ENCODE assay signal across 13 cellular contexts in the genomic region with DNA sequence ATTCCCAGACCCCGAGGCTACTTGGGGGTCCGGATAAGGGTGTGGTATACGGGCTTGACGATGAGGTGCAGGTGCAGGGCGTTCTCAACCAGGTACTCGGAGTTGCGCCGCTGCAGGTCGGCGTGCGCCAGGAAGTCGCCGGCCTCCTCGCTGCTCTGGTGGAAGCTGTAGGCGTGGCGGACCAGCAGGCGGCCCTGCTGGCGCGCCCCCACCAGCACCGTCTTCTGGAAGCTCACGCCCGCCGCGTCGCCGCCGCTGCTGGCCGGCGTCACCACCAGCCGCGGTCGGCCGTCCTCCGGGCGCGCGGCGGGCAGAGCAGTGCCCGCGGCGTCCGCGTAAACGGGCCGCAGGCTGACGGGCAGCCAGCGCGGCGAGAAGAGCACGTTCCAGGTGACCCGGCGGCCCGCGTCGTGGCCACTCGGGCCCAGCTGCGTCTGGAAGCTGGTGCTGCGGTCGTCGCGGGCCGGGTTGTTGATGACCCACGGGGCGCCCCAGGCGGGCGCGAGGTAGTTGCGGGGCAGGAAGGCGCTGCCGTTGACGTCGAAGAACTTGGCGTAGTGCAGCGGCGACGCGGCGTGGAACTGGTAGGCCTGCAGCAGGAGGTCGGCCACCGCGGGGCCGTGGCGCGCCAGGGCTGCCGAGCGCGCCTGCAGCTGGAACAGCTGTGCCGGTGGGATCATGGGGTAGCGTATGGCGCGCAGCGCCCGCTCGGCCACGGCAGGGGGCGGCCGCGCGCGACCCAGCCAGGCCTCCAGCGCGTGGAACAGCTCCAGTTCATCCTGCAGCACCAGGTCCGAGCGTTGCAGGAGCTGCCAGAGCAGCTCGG. TPM values are rescaled to one million over a fixed set of nuclear protein-coding genes. Genes with fewer than 3 reads are reported as not detected.
DNase-seq lines count a peak whose midpoint lies in the region; ATAC-seq, FAIRE-seq and TF ChIP-seq lines count a peak whose summit lies in the region.
"Had no signal": no experiment of that assay in that cellular context is flagged by ENCODE, and none has a peak within 500 bp of the region (broad histone marks: within the 10 kb centered on the region; RNA-seq: fewer than 3 reads in every experiment).

No MANE protein-coding gene starts in this region.

- H2AFZ ChIP-seq in keratinocyte (ENCODE audit: control insufficient read depth, low read length), result no peak overlapping the region
- H2AFZ ChIP-seq: neural progenitor cell had no signal

- H3K36me3 ChIP-seq in right atrium auricular region (no peaks in the 10 kb centered on the region), keratinocyte (ENCODE audit: control insufficient read depth in 2 of 2, extremely low read depth in 1 of 2, insufficient read depth in 2 of 2, low read length in 2 of 2) (no peaks in the 10 kb centered on the region), uterus (no peaks in the 10 kb centered on the region)
- H3K36me3 ChIP-seq: neural progenitor cell had no signal

- H3K27ac ChIP-seq in right atrium auricular region (no peak overlapping the region), keratinocyte (ENCODE audit: control insufficient read depth, insufficient read depth, low read length) (no peak overlapping the region), uterus (no peak overlapping the region)
- H3K27ac ChIP-seq: neural progenitor cell, RWPE1 had no signal

- H3K27ac Mint-ChIP-seq in chondrocyte (ENCODE audit: unreplicated experiment), result no peak overlapping the region
- H3K27ac Mint-ChIP-seq in type B pancreatic cell, result no peak overlapping the region
- H3K27ac Mint-ChIP-seq: activated CD4-positive, alpha-beta T cell treated with anti-CD3 and anti-CD28 coated beads, Interleukin-2, amount 10 ng/mL, durations not matched to agents 7 days and 5 days; neural progenitor cell had no signal

- H4K20me1 ChIP-seq in keratinocyte (ENCODE audit: control insufficient read depth, extremely low read depth, insufficient read depth, low read length), result no peaks in the 10 kb centered on the region

- H3K79me2 ChIP-seq in keratinocyte (ENCODE audit: control insufficient read depth, insufficient read depth, low read length), result no peaks in the 10 kb centered on the region

- H3K4me3 Mint-ChIP-seq in chondrocyte (ENCODE audit: unreplicated experiment), result peak overlapping the region; percentile 31
- peak overlapping the region; percentile 17 for H3K4me3 Mint-ChIP-seq in type B pancreatic cell
- H3K4me3 Mint-ChIP-seq: activated CD4-positive, alpha-beta T cell treated with anti-CD3 and anti-CD28 coated beads, Interleukin-2, amount 10 ng/mL, durations not matched to agents 7 days and 5 days; neural progenitor cell had no signal

- H3K27me3 Mint-ChIP-seq in chondrocyte (ENCODE audit: low read depth) (peaks cover 49% of the 10 kb centered on the region), type B pancreatic cell (peaks cover 64% of the 10 kb centered on the region)

- POLR2A ChIA-PET in GM10248 (lab: Yijun Ruan, JAX), result no interaction called here

- intact Hi-C loops in Right ventricle myocardium inferior (cut with DNase I) (no loop called here), uterus (cut with DNase I; ENCODE audit: low total_unique reads) (no loop called here)

- no peak overlapping the region for H3K9ac ChIP-seq in keratinocyte (ENCODE audit: control insufficient read depth, extremely low read depth, insufficient read depth, low read length)
- H3K9ac ChIP-seq: neural progenitor cell had no signal

- H3K36me3 Mint-ChIP-seq in chondrocyte (ENCODE audit: low read depth) (no peaks in the 10 kb centered on the region), type B pancreatic cell (no peaks in the 10 kb centered on the region)

- H3K9me3 Mint-ChIP-seq in chondrocyte (ENCODE audit: low read depth), result no peaks in the 10 kb centered on the region
- H3K9me3 Mint-ChIP-seq in type B pancreatic cell, result no peaks in the 10 kb centered on the region
- H3K9me3 Mint-ChIP-seq: activated CD4-positive, alpha-beta T cell treated with anti-CD3 and anti-CD28 coated beads, Interleukin-2, amount 10 ng/mL, durations not matched to agents 7 days and 5 days; neural progenitor cell had no signal

- peaks cover 0 to 22% of the 10 kb centered on the region in 2 donors for H3K4me1 ChIP-seq in right atrium auricular region
- no peaks in the 10 kb centered on the region for H3K4me1 ChIP-seq in keratinocyte (ENCODE audit: control insufficient read depth, extremely low read depth, insufficient read depth, low read length)
- H3K4me1 ChIP-seq in uterus, result peaks cover 0 to 9% of the 10 kb centered on the region in 2 donors

- TF ChIP-seq CTCF in right atrium auricular region (IDR thresholded peaks at IDR 0.05) (no peak), chondrocyte (IDR thresholded peaks at IDR 0.05) (no peak), keratinocyte (optimal IDR thresholded peaks at IDR 0.05 in 1 of 3, IDR thresholded peaks at IDR 0.05 in 1 of 3, conservative IDR thresholded peaks at IDR 0.05 in 1 of 3; ENCODE audit: extremely low read depth in 1 of 3, insufficient read depth in 2 of 3, low read length in 3 of 3) (peak in 1 of 3 experiments; percentile 5), type B pancreatic cell (conservative IDR thresholded peaks at IDR 0.05) (peak; percentile 30), uterus (IDR thresholded peaks at IDR 0.05) (no peak), GM10248 (IDR thresholded peaks at IDR 0.05; ENCODE audit: control extremely low read depth, extremely low read depth, low read depth, missing control alignments) (no peak)

- H3K4me2 ChIP-seq in keratinocyte (ENCODE audit: control insufficient read depth, extremely low read depth, insufficient read depth, low read depth, low read length), result peak overlapping the region; percentile 32
- H3K4me2 ChIP-seq: neural progenitor cell had no signal

- no peak for ATAC-seq in Right ventricle myocardium inferior

- dilution Hi-C loops in keratinocyte (cut with MboI; ENCODE audit: extremely low pct_ligation_motif_present, low sequenced_read_pairs), result no loop called here

- H3K4me1 Mint-ChIP-seq in chondrocyte (ENCODE audit: low read depth) (no peaks in the 10 kb centered on the region), type B pancreatic cell (ENCODE audit: unreplicated experiment) (peaks cover 7% of the 10 kb centered on the region)

- H3K4me3 ChIP-seq in right atrium auricular region (peak overlapping the region in 1 of 2 donors; percentile 40), keratinocyte (ENCODE audit: control insufficient read depth in 2 of 3, extremely low read depth in 1 of 3, insufficient read depth in 2 of 3, low read depth in 1 of 3, low read length in 3 of 3) (no peak overlapping the region), uterus (no peak overlapping the region)
- H3K4me3 ChIP-seq: neural progenitor cell had no signal

- peaks cover 3 to 16% of the 10 kb centered on the region in 2 donors for H3K27me3 ChIP-seq in right atrium auricular region
- peaks cover 89% of the 10 kb centered on the region for H3K27me3 ChIP-seq in keratinocyte (ENCODE audit: control insufficient read depth, extremely low read depth, insufficient read depth, low read length)
- peaks cover 0 to 17% of the 10 kb centered on the region in 2 donors for H3K27me3 ChIP-seq in uterus

- DNase-seq in Right ventricle myocardium inferior (ENCODE audit: missing footprints) (peak; percentile 64), right atrium auricular region (ENCODE audit: low spot score) (no peak), chondrocyte (ENCODE audit: low spot score) (peak; percentile 54), keratinocyte (ENCODE audit: low read depth, low spot score) (no peak), type B pancreatic cell (ENCODE audit: extremely low spot score, unreplicated experiment) (no peak), GF-D8 (lab: John Stamatoyannopoulos, UW) (no peak), uterus (no peak), GM10248 (ENCODE audit: extremely low spot score) (no peak)
- DNase-seq: activated CD4-positive, alpha-beta T cell treated with anti-CD3 and anti-CD28 coated beads, Interleukin-2, amount 10 ng/mL, durations not matched to agents 7 days and 5 days; C1 segment of cervical spinal cord; NCI-H1092 had no signal

- H3K9me3 ChIP-seq in right atrium auricular region, result no peaks in the 10 kb centered on the region
- H3K9me3 ChIP-seq in keratinocyte (ENCODE audit: control insufficient read depth, low read depth, low read length), result no peaks in the 10 kb centered on the region
- H3K9me3 ChIP-seq in uterus, result no peaks in the 10 kb centered on the region

- no peak for TF ChIP-seq POLR2A in uterus (IDR thresholded peaks at IDR 0.05)

- CTCF ChIA-PET in GM10248 (lab: Yijun Ruan, JAX), result interaction anchor here (1.2 to 4.6 kb wide), 5 partner anchors 11 to 58 kb away, joined by 3 to 24 read pairs (median 7); partner anchors contain the start of gene GPR142

- no peak for FAIRE-seq in keratinocyte (lab: Jason Lieb, UNC)

- H3K9me1 ChIP-seq in keratinocyte (ENCODE audit: control insufficient read depth, extremely low read depth, insufficient read depth, low read length), result no peaks in the 10 kb centered on the region

RNA-seq across cellular contexts. Expression of gene BTBD17, which starts 4.8 kb away (rescaled TPM):
- total RNA-seq in Right ventricle myocardium inferior, result not detected
- not detected for total RNA-seq in right atrium auricular region
- total RNA-seq in chondrocyte, result not detected in 3 replicates
- not detected in 3 replicates for polyA plus RNA-seq in keratinocyte
- polyA plus RNA-seq in keratinocyte (2011; ENCODE audit: low read depth), result not detected
- not detected in 2 replicates for polyA plus RNA-seq in keratinocyte (2011; cell fraction: cytosol; rRNA removed)
- not detected in 2 replicates for polyA plus RNA-seq in keratinocyte (2011; cell fraction: nucleus; rRNA removed)
- not detected in 2 replicates for polyA plus RNA-seq in keratinocyte (2012; ENCODE audit: low replicate concordance)
- polyA minus RNA-seq in keratinocyte, result not detected in 3 replicates
- not detected for polyA minus RNA-seq in keratinocyte (2011; cell fraction: cytosol; rRNA and poly(A)+ RNA removed)
- polyA minus RNA-seq in keratinocyte (2011; cell fraction: nucleus; rRNA and poly(A)+ RNA removed), result not detected in 2 replicates
- 5.2 and 5.7 TPM in 2 replicates for total RNA-seq in type B pancreatic cell (ENCODE audit: low replicate concordance)
- total RNA-seq in uterus, result under 1 TPM in 1 of 4 donors, not detected in 3; 0.14 TPM
- total RNA-seq: activated CD4-positive, alpha-beta T cell treated with anti-CD3 and anti-CD28 coated beads, Interleukin-2, amount 10 ng/mL, durations not matched to agents 7 days and 5 days had no signal

RNA-seq across cellular contexts. Expression of gene GPR142, which starts 10.5 kb away (rescaled TPM):
- total RNA-seq in Right ventricle myocardium inferior, result not detected
- total RNA-seq in right atrium auricular region, result not detected
- not detected in 3 replicates for total RNA-seq in chondrocyte
- polyA plus RNA-seq in keratinocyte, result not detected in 3 replicates
- not detected for polyA plus RNA-seq in keratinocyte (2011; ENCODE audit: low read depth)
- polyA plus RNA-seq in keratinocyte (2011; cell fraction: cytosol; rRNA removed), result not detected in 2 replicates
- polyA plus RNA-seq in keratinocyte (2011; cell fraction: nucleus; rRNA removed), result not detected in 2 replicates
- not detected in 2 replicates for polyA plus RNA-seq in keratinocyte (2012; ENCODE audit: low replicate concordance)
- not detected in 3 replicates for polyA minus RNA-seq in keratinocyte
- not detected for polyA minus RNA-seq in keratinocyte (2011; cell fraction: cytosol; rRNA and poly(A)+ RNA removed)
- polyA minus RNA-seq in keratinocyte (2011; cell fraction: nucleus; rRNA and poly(A)+ RNA removed), result not detected in 2 replicates
- 4.1 and 8.8 TPM in 2 replicates for total RNA-seq in type B pancreatic cell (ENCODE audit: low replicate concordance)
- total RNA-seq in uterus, result under 1 TPM in 1 of 4 donors, not detected in 3; 0.73 TPM
- total RNA-seq: activated CD4-positive, alpha-beta T cell treated with anti-CD3 and anti-CD28 coated beads, Interleukin-2, amount 10 ng/mL, durations not matched to agents 7 days and 5 days had no signal

RNA-seq across cellular contexts. Expression of gene KIF19, which starts 30.8 kb away (rescaled TPM):
- total RNA-seq in Right ventricle myocardium inferior, result 0.16 TPM
- under 1 TPM in 1 of 2 donors, not detected in 1; 0.30 TPM for total RNA-seq in right atrium auricular region
- not detected in 3 replicates for total RNA-seq in chondrocyte
- not detected in 3 replicates for polyA plus RNA-seq in keratinocyte
- not detected for polyA plus RNA-seq in keratinocyte (2011; ENCODE audit: low read depth)
- polyA plus RNA-seq in keratinocyte (2011; cell fraction: cytosol; rRNA removed), result not detected in 2 replicates
- polyA plus RNA-seq in keratinocyte (2011; cell fraction: nucleus; rRNA removed), result not detected in 2 replicates
- polyA plus RNA-seq in keratinocyte (2012; ENCODE audit: low replicate concordance), result not detected in 2 replicates
- polyA minus RNA-seq in keratinocyte, result not detected in 3 replicates
- polyA minus RNA-seq in keratinocyte (2011; cell fraction: cytosol; rRNA and poly(A)+ RNA removed), result not detected
- polyA minus RNA-seq in keratinocyte (2011; cell fraction: nucleus; rRNA and poly(A)+ RNA removed), result not detected in 2 replicates
- total RNA-seq in type B pancreatic cell (ENCODE audit: low replicate concordance), result 2.0 and 2.9 TPM in 2 replicates
- total RNA-seq in uterus, result 10 to 100 TPM in 1 of 4 donors, 1 to 10 TPM in 2, not detected in 1; 1.7 to 20.7 (median 4.8) TPM

Comparison
In these comparisons a context has a peak if more than half of its experiments do, and no peak if none do; other contexts are left out.
1. DNase-seq: peak in Right ventricle myocardium inferior (single experiment) and chondrocyte (single experiment); none in right atrium auricular region (single experiment), keratinocyte (single experiment), type B pancreatic cell (single experiment), GF-D8 (single experiment), uterus (0 of 2) and GM10248 (single experiment).